ENCODE assay signal across 1 cellular context in genomic region chr2:232874677-232875223, GRCh38.
A peak's percentile ranks its signal among the peaks of the same experiment; 100 is the strongest.
TF ChIP-seq lines count a peak whose summit lies in the region.

No MANE protein-coding gene starts in this region.

TF ChIP-seq in HepG2, 621 proteins besides CTCF, POLR2A, EP300 and RAD21 (continued from another document):
- no peak for TF ChIP-seq ZNF691 (CRISPR knock-in tag; IDR thresholded peaks at IDR 0.05; ENCODE audit: borderline replicate concordance, low read depth)
- no peak for TF ChIP-seq CC2D1A (CRISPR knock-in tag; IDR thresholded peaks at IDR 0.05)
- no peak for TF ChIP-seq ZNF564 (CRISPR knock-in tag; IDR thresholded peaks at IDR 0.05)
- no peak for TF ChIP-seq CREBL2 (CRISPR knock-in tag; IDR thresholded peaks at IDR 0.05; ENCODE audit: borderline replicate concordance)
- 0 out of 2 replicates have a peak, but pooled peaks have one; percentile 47 for TF ChIP-seq SALL2 (CRISPR knock-in tag; IDR thresholded peaks at IDR 0.05)
- TF ChIP-seq NAIF1 (CRISPR knock-in tag; IDR thresholded peaks at IDR 0.05; ENCODE audit: borderline replicate concordance) = no peak
- no peak for TF ChIP-seq MAX (IDR thresholded peaks at IDR 0.05)
- TF ChIP-seq HIVEP1 (CRISPR knock-in tag; IDR thresholded peaks at IDR 0.05) = 0 out of 2 replicates have a peak, but pooled peaks have one; percentile 13
- TF ChIP-seq IRF1 (CRISPR knock-in tag; IDR thresholded peaks at IDR 0.05; ENCODE audit: low read depth) = no peak
